27 cellular contexts compared by ENCODE assay signal in genomic region chr1:34754878-34755637, GRCh38. TPM values are rescaled to one million over a fixed set of nuclear protein-coding genes. Genes with fewer than 3 reads are reported as not detected.
DNase-seq lines count a peak whose midpoint lies in the region; ATAC-seq and TF ChIP-seq lines count a peak whose summit lies in the region.
"Had no signal": no experiment of that assay in that cellular context is flagged by ENCODE, and none has a peak within 500 bp of the region (broad histone marks: within the 10 kb centered on the region; RNA-seq: fewer than 3 reads in every experiment).

Gene GJB5, plus strand, starts transcription at chr1:34755047. Its CDS starts 2,284 bp downstream, at chr1:34757331.

- H3K4me3 ChIP-seq in epithelial cell of esophagus (ENCODE audit: low read length) (peak within 1 kb of the TSS; percentile 72), neural progenitor cell (no peak within 1 kb of the TSS), Karpas-422 (ENCODE audit: low read length) (no peak within 1 kb of the TSS), body of pancreas (no peak within 1 kb of the TSS)
- H3K4me3 ChIP-seq: cardiac muscle cell, mucosa of descending colon had no signal

- peaks cover 28% of the 10 kb centered on the region for H3K4me1 Mint-ChIP-seq in Calu3 (ENCODE audit: low read depth, unreplicated experiment)
- H3K4me1 Mint-ChIP-seq in neural progenitor cell: peaks cover 3% of the 10 kb centered on the region
- H3K4me1 Mint-ChIP-seq in effector memory CD8-positive, alpha-beta T cell (ENCODE audit: low read depth in 2 of 2): no peaks in the 10 kb centered on the region
- H3K4me1 Mint-ChIP-seq: neural crest cell had no signal

- peaks cover 4% of the 10 kb centered on the region for H3K36me3 Mint-ChIP-seq in Calu3 (ENCODE audit: insufficient read depth, unreplicated experiment)
- no peaks in the 10 kb centered on the region for H3K36me3 Mint-ChIP-seq in neural progenitor cell
- no peaks in the 10 kb centered on the region for H3K36me3 Mint-ChIP-seq in effector memory CD8-positive, alpha-beta T cell (ENCODE audit: insufficient read depth)

- peaks cover 2% of the 10 kb centered on the region for H3F3A ChIP-seq in neural progenitor cell (ENCODE audit: low read depth)

- H3K4me2 ChIP-seq in neural progenitor cell (no peak within 1 kb of the TSS), Karpas-422 (ENCODE audit: low read depth, low read length, poor library complexity, severe bottlenecking) (no peak within 1 kb of the TSS)

- H3K27ac Mint-ChIP-seq in Calu3 (ENCODE audit: unreplicated experiment) (no peak within 1 kb of the TSS), neural progenitor cell (no peak within 1 kb of the TSS)
- H3K27ac Mint-ChIP-seq in effector memory CD8-positive, alpha-beta T cell: no peak within 1 kb of the TSS
- H3K27ac Mint-ChIP-seq: activated CD8-positive, alpha-beta T cell treated with anti-CD3 and anti-CD28 coated beads for 36 hours had no signal

- H3K9me3 ChIP-seq in neural progenitor cell (ENCODE audit: low read depth) (no peaks in the 10 kb centered on the region), Karpas-422 (ENCODE audit: low read length) (no peaks in the 10 kb centered on the region), body of pancreas (no peaks in the 10 kb centered on the region)
- H3K9me3 ChIP-seq: mucosa of descending colon had no signal

- H3K79me2 ChIP-seq in neural progenitor cell (ENCODE audit: low read depth) (no peaks in the 10 kb centered on the region), Karpas-422 (ENCODE audit: low read length) (no peaks in the 10 kb centered on the region)

- 61 to 69% methylated on average over 8 to 14 of the region's 15 CpGs for WGBS in body of pancreas, 2 donors

- DNase-seq in Calu3: peak; percentile 59
- peak; percentile 72 for DNase-seq in NCI-H2171 treated with DMSO at 0.1 percent for 48 hours (lab: John Stamatoyannopoulos, UW)
- DNase-seq in epithelial cell of esophagus (ENCODE audit: low read depth): peak; percentile 99
- DNase-seq in neural progenitor cell (ENCODE audit: low spot score): no peak
- DNase-seq in Karpas-422: no peak
- DNase-seq in body of pancreas: no peak
- DNase-seq in effector memory CD8-positive, alpha-beta T cell: no peak
- no peak for DNase-seq in HEK293T (ENCODE audit: extremely low spot score)
- DNase-seq: activated CD8-positive, alpha-beta T cell treated with anti-CD3 and anti-CD28 coated beads for 36 hours; activated naive CD4-positive, alpha-beta T cell; COR-L47; DND-41; HCEC 1CT; mucosa of descending colon; NCI-H1092 treated with DMSO at 0.1 percent for 48 hours; NCI-H2081 treated with DMSO at 0.1 percent for 48 hours; NCI-H774; small intestine; stimulated activated CD4-positive, alpha-beta T cell treated with anti-CD3 and anti-CD28 coated beads, Interleukin-4, amount 100 ng/mL, for 1 hour; stimulated activated naive CD8-positive, alpha-beta T cell treated with anti-CD3 and anti-CD28 coated beads, Interleukin-15, Interleukin-2, amounts not matched to agents 100 U/mL and 50 U/mL, for 24 hours; T-helper 2 cell had no signal

- H3K4me3 Mint-ChIP-seq in Calu3 (ENCODE audit: low read depth, unreplicated experiment) (no peak within 1 kb of the TSS), neural progenitor cell (no peak within 1 kb of the TSS)
- H3K4me3 Mint-ChIP-seq in effector memory CD8-positive, alpha-beta T cell: no peak within 1 kb of the TSS
- H3K4me3 Mint-ChIP-seq: activated CD8-positive, alpha-beta T cell treated with anti-CD3 and anti-CD28 coated beads for 36 hours; neural crest cell had no signal

- no peak within 1 kb of the TSS for H3K9ac ChIP-seq in neural progenitor cell
- H3K9ac ChIP-seq in Karpas-422 (ENCODE audit: low read length): no peak within 1 kb of the TSS

- H3K27me3 ChIP-seq in neural progenitor cell (no peaks in the 10 kb centered on the region), Karpas-422 (ENCODE audit: low read length) (no peaks in the 10 kb centered on the region; the same call in 1 of the 2 replicates), body of pancreas (no peaks in the 10 kb centered on the region)
- H3K27me3 ChIP-seq: cardiac muscle cell had no signal

- peaks cover 4% of the 10 kb centered on the region for H3K9me3 Mint-ChIP-seq in Calu3 (ENCODE audit: low read depth, unreplicated experiment)
- peaks cover 3% of the 10 kb centered on the region for H3K9me3 Mint-ChIP-seq in neural progenitor cell
- H3K9me3 Mint-ChIP-seq in effector memory CD8-positive, alpha-beta T cell: no peaks in the 10 kb centered on the region
- H3K9me3 Mint-ChIP-seq: activated CD8-positive, alpha-beta T cell treated with anti-CD3 and anti-CD28 coated beads for 36 hours; neural crest cell had no signal

- CTCF ChIA-PET in Calu3 (lab: Charles Lee): interaction anchor here (1.4 kb wide), 1 partner anchor 24 kb away, joined by 5 read pairs; no protein-coding TSS in a partner anchor
- CTCF ChIA-PET in HEK293T (lab: Yijun Ruan, JAX): interaction anchor here (0.6 to 1.5 kb wide), 2 partner anchors 12 to 532 kb away, joined by 3 to 6 read pairs; no protein-coding TSS in a partner anchor

- H4K20me1 ChIP-seq in neural progenitor cell (ENCODE audit: low read depth) (no peaks in the 10 kb centered on the region), Karpas-422 (ENCODE audit: insufficient read depth, low read depth, low read length) (no peaks in the 10 kb centered on the region)

- intact Hi-C loops in Calu3 (cut with micrococcal nuclease; ENCODE audit: unreplicated experiment) (no loop called here), body of pancreas (cut with DNase I) (no loop called here)

- H3K9me2 ChIP-seq in Karpas-422 (replicated peaks; ENCODE audit: insufficient read depth, low read length): no peaks in the 10 kb centered on the region

- TF ChIP-seq POLR2A in body of pancreas (IDR thresholded peaks at IDR 0.05): no peak

- H3K27ac ChIP-seq in neural progenitor cell: no peak within 1 kb of the TSS
- no peak within 1 kb of the TSS for H3K27ac ChIP-seq in Karpas-422 (ENCODE audit: low read length)
- no peak within 1 kb of the TSS for H3K27ac ChIP-seq in body of pancreas
- H3K27ac ChIP-seq: cardiac muscle cell had no signal

- H3K4me1 ChIP-seq in neural progenitor cell (peaks cover 6% of the 10 kb centered on the region), Karpas-422 (ENCODE audit: low read length) (no peaks in the 10 kb centered on the region), body of pancreas (no peaks in the 10 kb centered on the region)

- H2AFZ ChIP-seq in neural progenitor cell (replicated peaks) (peak within 1 kb of the TSS; percentile 42), Karpas-422 (ENCODE audit: low read length) (no peak within 1 kb of the TSS)

- no peaks in the 10 kb centered on the region for H3K27me3 Mint-ChIP-seq in Calu3 (ENCODE audit: unreplicated experiment)
- peaks cover 9% of the 10 kb centered on the region for H3K27me3 Mint-ChIP-seq in neural progenitor cell (ENCODE audit: insufficient read depth, low read depth)
- H3K27me3 Mint-ChIP-seq in effector memory CD8-positive, alpha-beta T cell: peaks cover 7 to 33% of the 10 kb centered on the region in 2 donors
- H3K27me3 Mint-ChIP-seq: activated CD8-positive, alpha-beta T cell treated with anti-CD3 and anti-CD28 coated beads for 36 hours had no signal

- no TSS peak for BruUV-seq in Calu3 (replicated peaks; lab: Mats Ljungman, UMichigan)

- no peak for ATAC-seq in body of pancreas
- ATAC-seq in effector memory CD8-positive, alpha-beta T cell (replicated peaks): no peak
- ATAC-seq: activated CD8-positive, alpha-beta T cell treated with anti-CD3 and anti-CD28 coated beads for 36 hours; left lobe of liver; mucosa of descending colon; stimulated activated naive CD8-positive, alpha-beta T cell treated with anti-CD3 and anti-CD28 coated beads, Interleukin-15, Interleukin-2, amounts not matched to agents 100 U/mL and 50 U/mL, for 24 hours had no signal

- TF ChIP-seq CTCF in Calu3 (IDR thresholded peaks at IDR 0.05; ENCODE audit: unreplicated experiment) (no peak), epithelial cell of esophagus (IDR thresholded peaks at IDR 0.05; ENCODE audit: insufficient read depth, low read depth, low read length, missing control alignments) (no peak), neural progenitor cell (IDR thresholded peaks at IDR 0.05) (no peak), body of pancreas (IDR thresholded peaks at IDR 0.05) (no peak)

- H3K36me3 ChIP-seq in neural progenitor cell (no peaks in the 10 kb centered on the region), Karpas-422 (ENCODE audit: insufficient read depth, low read length) (no peaks in the 10 kb centered on the region), body of pancreas (replicated peaks in 1 of 2; ENCODE audit: insufficient read depth in 1 of 2, low read depth in 2 of 2) (no peaks in the 10 kb centered on the region)
- H3K36me3 ChIP-seq: cardiac muscle cell had no signal

- POLR2A ChIA-PET in HEK293T (lab: Yijun Ruan, JAX): no interaction called here

TF ChIP-seq in HEK293T, 16 proteins besides CTCF, POLR2A, EP300 and RAD21:
- TF ChIP-seq CTBP1 (IDR thresholded peaks at IDR 0.05; ENCODE audit: borderline replicate concordance) (no peak), L3MBTL2 (conservative IDR thresholded peaks at IDR 0.05) (no peak)

RNA-seq across cellular contexts. Expression of gene GJB5, which starts in this region (rescaled TPM):
- 0.73 and 1.1 TPM in 2 replicates for total RNA-seq in Calu3 (2022)
- not detected in 2 replicates for total RNA-seq in neural progenitor cell (ENCODE audit: low replicate concordance)
- total RNA-seq in Karpas-422 (2014; rRNA removed; shearing (Covaris generic); ENCODE audit: low replicate concordance): not detected in 2 replicates
- total RNA-seq in body of pancreas: not detected
- total RNA-seq: A673; activated CD8-positive, alpha-beta T cell treated with anti-CD3 and anti-CD28 coated beads for 36 hours; cardiac muscle cell; dermis microvascular lymphatic vessel endothelial cell; left lobe of liver; mucosa of descending colon; neural crest cell; pulmonary artery endothelial cell had no signal

Comparison
In these comparisons a context has a peak if more than half of its experiments do, and no peak if none do; other contexts are left out.
1. DNase-seq: peak in Calu3 (single experiment), NCI-H2171 treated with DMSO at 0.1 percent for 48 hours (single experiment) and epithelial cell of esophagus (single experiment); none in neural progenitor cell (single experiment), Karpas-422 (single experiment), body of pancreas (0 of 4), effector memory CD8-positive, alpha-beta T cell (0 of 3) and HEK293T (single experiment).